ENCODE assay signal across 15 cellular contexts in genomic region chr2:9169310-9170107, GRCh38. TPM values are rescaled to one million over a fixed set of nuclear protein-coding genes. Genes with fewer than 3 reads are reported as not detected.
"Had no signal": no experiment of that assay in that cellular context is flagged by ENCODE, and none has a peak within 500 bp of the region (broad histone marks: within the 10 kb centered on the region; RNA-seq: fewer than 3 reads in every experiment).

No MANE protein-coding gene starts in this region.

- H3K9me3 Mint-ChIP-seq: activated B cell treated with CpG ODN at 0.5 μM for 24 hours; activated CD4-positive, alpha-beta T cell treated with anti-CD3 and anti-CD28 coated beads, Interleukin-2, amount 10 ng/mL, durations not matched to agents 24 days and 14 days; activated T-helper 1 cell treated with anti-CD3 and anti-CD28 coated beads, Interleukin-12 subunit alpha, Interleukin-12 subunit beta, Interleukin-2, Interleukin-4 antibody, amounts not matched to agents 30 ng/mL and 10 ng/mL and 1 ng/mL, durations not matched to agents 14 hours and 24 hours and 36 hours; naive thymus-derived CD8-positive, alpha-beta T cell; T-cell had no signal

- H3K4me3 Mint-ChIP-seq: activated B cell treated with CpG ODN at 0.5 μM for 24 hours; activated CD4-positive, alpha-beta T cell treated with anti-CD3 and anti-CD28 coated beads, Interleukin-2, amount 10 ng/mL, durations not matched to agents 24 days and 14 days; activated T-helper 1 cell treated with anti-CD3 and anti-CD28 coated beads, Interleukin-12 subunit alpha, Interleukin-12 subunit beta, Interleukin-2, Interleukin-4 antibody, amounts not matched to agents 30 ng/mL and 10 ng/mL and 1 ng/mL, durations not matched to agents 14 hours and 24 hours and 36 hours; naive thymus-derived CD8-positive, alpha-beta T cell; T-cell had no signal

- H3K4me1 ChIP-seq: prostate gland had no signal

- DNase-seq: activated B cell treated with CpG ODN at 0.5 μM for 24 hours; activated CD4-positive, alpha-beta T cell treated with anti-CD3 and anti-CD28 coated beads, Interleukin-2, amount 10 ng/mL, durations not matched to agents 24 days and 14 days; activated naive CD4-positive, alpha-beta T cell; effector CD4-positive, alpha-beta T cell; naive thymus-derived CD8-positive, alpha-beta T cell; stimulated activated naive CD4-positive, alpha-beta T cell; substantia nigra; T-cell; T1000; transverse colon had no signal

- H3K36me3 ChIP-seq: cardiac muscle cell, prostate gland, transverse colon had no signal

- H3K36me3 Mint-ChIP-seq: naive thymus-derived CD8-positive, alpha-beta T cell; T-cell had no signal

- H3K27ac Mint-ChIP-seq: activated B cell treated with CpG ODN at 0.5 μM for 24 hours; activated CD4-positive, alpha-beta T cell treated with anti-CD3 and anti-CD28 coated beads, Interleukin-2, amount 10 ng/mL, durations not matched to agents 24 days and 14 days; activated T-helper 1 cell treated with anti-CD3 and anti-CD28 coated beads, Interleukin-12 subunit alpha, Interleukin-12 subunit beta, Interleukin-2, Interleukin-4 antibody, amounts not matched to agents 30 ng/mL and 10 ng/mL and 1 ng/mL, durations not matched to agents 14 hours and 24 hours and 36 hours; naive thymus-derived CD8-positive, alpha-beta T cell; T-cell had no signal

- H3K27me3 ChIP-seq: cardiac muscle cell, transverse colon had no signal

- H3K9me3 ChIP-seq: prostate gland, transverse colon had no signal

- H3K4me3 ChIP-seq: cardiac muscle cell, prostate gland, transverse colon had no signal

- H3K27ac ChIP-seq: prostate gland had no signal

- ATAC-seq: naive thymus-derived CD8-positive, alpha-beta T cell; sciatic nerve; T-cell had no signal

- FAIRE-seq: astrocyte had no signal

- H3K4me1 Mint-ChIP-seq: activated B cell treated with CpG ODN at 0.5 μM for 24 hours; activated CD4-positive, alpha-beta T cell treated with anti-CD3 and anti-CD28 coated beads, Interleukin-2, amount 10 ng/mL, durations not matched to agents 24 days and 14 days had no signal

RNA-seq across cellular contexts. Expression of gene ASAP2, which starts 37.1 kb away (rescaled TPM):
- total RNA-seq: activated B cell treated with CpG ODN at 0.5 μM for 24 hours; naive thymus-derived CD8-positive, alpha-beta T cell had no signal
- polyA plus RNA-seq: naive thymus-derived CD8-positive, alpha-beta T cell had no signal
